Comparison of ENCODE assay signal across 19 cellular contexts in genomic region chr7:43140186-43140585, GRCh38. TPM values are rescaled to one million over a fixed set of nuclear protein-coding genes. Genes with fewer than 3 reads are reported as not detected.
DNase-seq lines count a peak whose midpoint lies in the region; TF ChIP-seq lines count a peak whose summit lies in the region.
"Had no signal": no experiment of that assay in that cellular context is flagged by ENCODE, and none has a peak within 500 bp of the region (broad histone marks: within the 10 kb centered on the region; RNA-seq: fewer than 3 reads in every experiment).

No MANE protein-coding gene starts in this region.

- H3K23ac ChIP-seq in H9 (ENCODE audit: insufficient read length, low read depth, low read length), result no peak overlapping the region

- no peaks in the 10 kb centered on the region for H3K23me2 ChIP-seq in H9 (ENCODE audit: insufficient read length, low read depth, low read length, poor library complexity, severe bottlenecking)

- H3K18ac ChIP-seq in H9 (ENCODE audit: insufficient read length, low read depth, low read length), result no peak overlapping the region

- no peak overlapping the region for H4K91ac ChIP-seq in H9 (ENCODE audit: insufficient read length, low read depth, low read length)

- peaks cover 2% of the 10 kb centered on the region; the same call in 1 of the 2 replicates for H3K79me2 ChIP-seq in H9 (ENCODE audit: insufficient read depth, low read length)
- no peaks in the 10 kb centered on the region for H3K79me2 ChIP-seq in KMS-11 (ENCODE audit: insufficient read depth, low read depth)

- no CpG with 5 or more reads among the region's 7 CpGs for WGBS in H9 (ENCODE audit: extremely low coverage, insufficient read length, low lambda C conversion rate)
- 94% methylated on average over 7 of the region's 7 CpGs for WGBS in esophagus muscularis mucosa

- H2BK15ac ChIP-seq in H9 (ENCODE audit: low read depth, low read length), result no peak overlapping the region

- H3K36me3 Mint-ChIP-seq in H9 (ENCODE audit: insufficient read depth in 1 of 3, low read depth in 3 of 3), result peaks cover 0 to 5% (median 4%) of the 10 kb centered on the region in 3 experiments; a peak in 3 of 7 replicates
- H3K36me3 Mint-ChIP-seq: CD4-positive, CD25-positive, alpha-beta regulatory T cell; CD8-positive, alpha-beta memory T cell had no signal

- no peak overlapping the region for H4K8ac ChIP-seq in H9 (replicated peaks; ENCODE audit: insufficient read length, low read depth, low read length)

- TF ChIP-seq EP300 in esophagus muscularis mucosa (IDR thresholded peaks at IDR 0.05), result no peak

- H3T11ph ChIP-seq in H9 (ENCODE audit: low read length), result no peak overlapping the region

- H3K9me3 ChIP-seq in H9 (ENCODE audit: control insufficient read depth, low read depth, low read length), result no peaks in the 10 kb centered on the region
- no peaks in the 10 kb centered on the region for H3K9me3 ChIP-seq in esophagus muscularis mucosa
- H3K9me3 ChIP-seq: BE2C, HAP-1 had no signal

- H3K4me1 ChIP-seq in H9 (ENCODE audit: insufficient read depth, low read length) (peaks cover 17% of the 10 kb centered on the region; the same call in 1 of the 2 replicates), KMS-11 (ENCODE audit: low read depth, poor library complexity, severe bottlenecking) (peaks cover 62% of the 10 kb centered on the region), esophagus muscularis mucosa (no peaks in the 10 kb centered on the region)
- H3K4me1 ChIP-seq: BE2C, HAP-1 had no signal

- H4K20me1 ChIP-seq in H9 (ENCODE audit: control insufficient read depth, insufficient read depth, insufficient read length), result no peaks in the 10 kb centered on the region
- no peaks in the 10 kb centered on the region for H4K20me1 ChIP-seq in KMS-11 (ENCODE audit: insufficient read depth)

- no peak overlapping the region for H3K4ac ChIP-seq in H9 (ENCODE audit: low read depth, low read length)

- H2BK5ac ChIP-seq in H9 (ENCODE audit: insufficient read length, low read length), result no peak overlapping the region

- intact Hi-C loops in esophagus muscularis mucosa (cut with DNase I), result no loop called here

- H3K79me1 ChIP-seq in H9 (ENCODE audit: insufficient read depth, low read depth, low read length, poor library complexity, severe bottlenecking), result no peaks in the 10 kb centered on the region

- no peak for TF ChIP-seq POLR2A in esophagus muscularis mucosa (IDR thresholded peaks at IDR 0.05; ENCODE audit: low read depth)

- no peak overlapping the region for H2BK12ac ChIP-seq in H9 (ENCODE audit: insufficient read length, low read depth, low read length)

- H4K5ac ChIP-seq in H9 (ENCODE audit: insufficient read length, low read depth, low read length), result no peak overlapping the region

- H3K9ac ChIP-seq in H9 (ENCODE audit: extremely low read depth, insufficient read length, low read length) (no peak overlapping the region), KMS-11 (no peak overlapping the region)
- H3K9ac ChIP-seq: GM23248 had no signal

- H3K56ac ChIP-seq in H9 (ENCODE audit: insufficient read length, low read depth, low read length), result no peak overlapping the region

- H3K4me3 Mint-ChIP-seq in H9, result no peak overlapping the region
- H3K4me3 Mint-ChIP-seq: CD4-positive, CD25-positive, alpha-beta regulatory T cell; CD8-positive, alpha-beta memory T cell had no signal

- no peak for DNase-seq in H9
- peak; percentile 72 for DNase-seq in esophagus muscularis mucosa (ENCODE audit: extremely low spot score)
- DNase-seq in NCI-H2081 treated with DMSO at 0.1 percent for 48 hours (lab: John Stamatoyannopoulos, UW), result no peak
- no peak for DNase-seq in GOT3 (lab: John Stamatoyannopoulos, UW)
- DNase-seq in NOMO-1 treated with dmso at 0.1 percent for 144 hours (lab: John Stamatoyannopoulos, UW; ENCODE audit: unreplicated experiment), result no peak
- DNase-seq: ACHN; BE2C; C1 segment of cervical spinal cord; CD4-positive, CD25-positive, alpha-beta regulatory T cell; CD8-positive, alpha-beta memory T cell; DMS153; DMS79; GDM1; GM23248; IMR-90; Karpas-422 had no signal

- H3K27me3 ChIP-seq in H9 (ENCODE audit: insufficient read depth, low read length) (no peaks in the 10 kb centered on the region), KMS-11 (ENCODE audit: insufficient read depth, low read depth) (no peaks in the 10 kb centered on the region), esophagus muscularis mucosa (peaks cover 0 to 15% (median 0%) of the 10 kb centered on the region in 4 donors)
- H3K27me3 ChIP-seq: BE2C had no signal

- no peak overlapping the region for H2AK5ac ChIP-seq in H9 (ENCODE audit: insufficient read length, low read length)

- H2BK120ac ChIP-seq in H9 (ENCODE audit: low read depth, low read length, poor library complexity, severe bottlenecking), result no peak overlapping the region

- H3K4me3 ChIP-seq in KMS-11 (IDR thresholded peaks at IDR 0.05; ENCODE audit: insufficient read depth, low read depth, low read length) (no peak overlapping the region), esophagus muscularis mucosa (no peak overlapping the region)
- H3K4me3 ChIP-seq: GM23248, HAP-1, K562 had no signal

- no peak overlapping the region for H3K4me2 ChIP-seq in H9 (ENCODE audit: insufficient read depth, insufficient read length, low read length)
- peak overlapping the region; percentile 47 for H3K4me2 ChIP-seq in KMS-11

- peaks cover 0 to 2% of the 10 kb centered on the region in 2 experiments; a peak in 2 of 5 replicates for H3K9me3 Mint-ChIP-seq in H9

- H3K27me3 Mint-ChIP-seq in H9 (ENCODE audit: low read depth), result peaks cover 1% of the 10 kb centered on the region

- H3K27ac Mint-ChIP-seq in H9, result peak overlapping the region; percentile 30 to 90 (median 59); a peak in 5 of 7 replicates
- H3K27ac Mint-ChIP-seq: CD4-positive, CD25-positive, alpha-beta regulatory T cell; CD8-positive, alpha-beta memory T cell had no signal

- H2BK20ac ChIP-seq in H9 (ENCODE audit: low read depth, low read length, poor library complexity, severe bottlenecking), result no peak overlapping the region

- no peak for TF ChIP-seq CTCF in H9 (conservative IDR thresholded peaks at IDR 0.05)
- TF ChIP-seq CTCF in KMS-11 (conservative IDR thresholded peaks at IDR 0.05; ENCODE audit: low read depth, low read length), result no peak
- TF ChIP-seq CTCF in esophagus muscularis mucosa (IDR thresholded peaks at IDR 0.05), result no peak

- H3K36me3 ChIP-seq in KMS-11 (ENCODE audit: insufficient read depth), result no peaks in the 10 kb centered on the region
- H3K36me3 ChIP-seq in esophagus muscularis mucosa, result no peaks in the 10 kb centered on the region
- H3K36me3 ChIP-seq: BE2C, HAP-1 had no signal

- H3K4me1 Mint-ChIP-seq in H9, result peaks cover 54 to 61% of the 10 kb centered on the region in 2 experiments
- H3K4me1 Mint-ChIP-seq: CD4-positive, CD25-positive, alpha-beta regulatory T cell; CD8-positive, alpha-beta memory T cell had no signal

- H3K14ac ChIP-seq in H9 (ENCODE audit: insufficient read depth, low read length), result no peak overlapping the region

- H3K27ac ChIP-seq in H9 (ENCODE audit: insufficient read length, low read depth, low read length), result no peak overlapping the region
- no peak overlapping the region; the same call in 1 of the 2 replicates for H3K27ac ChIP-seq in KMS-11
- no peak overlapping the region for H3K27ac ChIP-seq in esophagus muscularis mucosa (replicated peaks in 1 of 4)
- H3K27ac ChIP-seq: GM23248 had no signal

- no peak overlapping the region for H2AFZ ChIP-seq in H9 (ENCODE audit: low read length)
- no peak overlapping the region for H2AFZ ChIP-seq in KMS-11 (ENCODE audit: low read depth)
- H2AFZ ChIP-seq: GM23248 had no signal

RNA-seq across cellular contexts. Expression of gene HECW1, which starts 27.7 kb away (rescaled TPM):
- total RNA-seq in H9 (2021) (4.5 and 5.0 TPM in 2 replicates), esophagus muscularis mucosa (under 1 TPM; 0.06 to 0.99 (median 0.27) TPM)
- total RNA-seq: CD8-positive, alpha-beta memory T cell had no signal
